Comparison of ENCODE assay signal across 10 cellular contexts in genomic region chr5:40685191-40685590, GRCh38. TPM values are rescaled to one million over a fixed set of nuclear protein-coding genes. Genes with fewer than 3 reads are reported as not detected.
DNase-seq lines count a peak whose midpoint lies in the region; ATAC-seq and TF ChIP-seq lines count a peak whose summit lies in the region.
"Had no signal": no experiment of that assay in that cellular context is flagged by ENCODE, and none has a peak within 500 bp of the region (broad histone marks: within the 10 kb centered on the region; RNA-seq: fewer than 3 reads in every experiment).

No MANE protein-coding gene starts in this region.

- no peaks in the 10 kb centered on the region for H3K36me3 ChIP-seq in SK-N-SH (replicated peaks in 1 of 2; ENCODE audit: control insufficient read depth in 1 of 2, insufficient read depth in 2 of 2, low read length in 1 of 2)

- DNase-seq in activated CD4-positive, alpha-beta T cell treated with anti-CD3 and anti-CD28 coated beads for 36 hours: no peak
- DNase-seq in activated CD4-positive, alpha-beta T cell treated with anti-CD3 and anti-CD28 coated beads for 48 hours: no peak
- no peak for DNase-seq in T-helper 2 cell treated with Interferon-gamma antibody and Interleukin-4, amounts not matched to agents 5 μg/mL and 100 μg/mL, for 36 hours (ENCODE audit: low spot score)
- DNase-seq in fibroblast of villous mesenchyme (ENCODE audit: low read depth) (peak; percentile 42), SIG-M5 (lab: John Stamatoyannopoulos, UW) (no peak), SK-N-SH (no peak), hepatic stellate cell (ENCODE audit: low spot score) (no peak)
- no peak for DNase-seq in stimulated activated naive CD8-positive, alpha-beta T cell treated with anti-CD3 and anti-CD28 coated beads, Interleukin-15, amount 100 ng/mL, for 72 hours
- DNase-seq: NCI-H2081 treated with DMSO at 0.1 percent for 48 hours; stimulated activated naive CD4-positive, alpha-beta T cell had no signal

- H3K4me2 ChIP-seq in SK-N-SH: no peak overlapping the region

- TF ChIP-seq RAD21 in SK-N-SH (IDR thresholded peaks at IDR 0.05; ENCODE audit: low read length): no peak

- H3K27me3 Mint-ChIP-seq in activated CD4-positive, alpha-beta T cell treated with anti-CD3 and anti-CD28 coated beads for 36 hours: no peaks in the 10 kb centered on the region
- no peaks in the 10 kb centered on the region for H3K27me3 Mint-ChIP-seq in T-helper 2 cell treated with Interferon-gamma antibody and Interleukin-4, amounts not matched to agents 5 μg/mL and 100 μg/mL, for 36 hours (ENCODE audit: low read depth)
- no peaks in the 10 kb centered on the region for H3K27me3 Mint-ChIP-seq in stimulated activated naive CD8-positive, alpha-beta T cell treated with anti-CD3 and anti-CD28 coated beads, Interleukin-15, amount 100 ng/mL, for 72 hours

- H3K4me3 ChIP-seq in fibroblast of villous mesenchyme (ENCODE audit: low read depth, low read length) (no peak overlapping the region), SK-N-SH (ENCODE audit: low read depth in 2 of 2, low read length in 1 of 2) (no peak overlapping the region)

- peaks cover 36% of the 10 kb centered on the region for H3K27me3 ChIP-seq in SK-N-SH (ENCODE audit: insufficient read depth)

- no peaks in the 10 kb centered on the region for H3K9me2 ChIP-seq in SK-N-SH

- H3K79me2 ChIP-seq in SK-N-SH (ENCODE audit: insufficient read depth): no peaks in the 10 kb centered on the region

- no peak overlapping the region for H2AFZ ChIP-seq in SK-N-SH (ENCODE audit: low read depth)

- ATAC-seq in activated CD4-positive, alpha-beta T cell treated with anti-CD3 and anti-CD28 coated beads for 36 hours: no peak
- ATAC-seq in stimulated activated naive CD8-positive, alpha-beta T cell treated with anti-CD3 and anti-CD28 coated beads, Interleukin-15, amount 100 ng/mL, for 72 hours: no peak

- H4K20me1 ChIP-seq in SK-N-SH (ENCODE audit: insufficient read depth): no peaks in the 10 kb centered on the region

- H3K27ac Mint-ChIP-seq in activated CD4-positive, alpha-beta T cell treated with anti-CD3 and anti-CD28 coated beads for 36 hours: peak overlapping the region; percentile 88
- H3K27ac Mint-ChIP-seq in T-helper 2 cell treated with Interferon-gamma antibody and Interleukin-4, amounts not matched to agents 5 μg/mL and 100 μg/mL, for 36 hours: peak overlapping the region; percentile 60
- H3K27ac Mint-ChIP-seq in stimulated activated naive CD8-positive, alpha-beta T cell treated with anti-CD3 and anti-CD28 coated beads, Interleukin-15, amount 100 ng/mL, for 72 hours: peak overlapping the region in 1 of 2 donors; percentile 72

- H3K4me3 Mint-ChIP-seq in activated CD4-positive, alpha-beta T cell treated with anti-CD3 and anti-CD28 coated beads for 36 hours: peak overlapping the region; percentile 93
- peak overlapping the region; percentile 93 for H3K4me3 Mint-ChIP-seq in T-helper 2 cell treated with Interferon-gamma antibody and Interleukin-4, amounts not matched to agents 5 μg/mL and 100 μg/mL, for 36 hours
- H3K4me3 Mint-ChIP-seq in stimulated activated naive CD8-positive, alpha-beta T cell treated with anti-CD3 and anti-CD28 coated beads, Interleukin-15, amount 100 ng/mL, for 72 hours: peak overlapping the region; percentile 82 to 94

- no peak overlapping the region for H3K27ac ChIP-seq in SK-N-SH (ENCODE audit: low read depth in 2 of 2, low read length in 1 of 2)

- no peaks in the 10 kb centered on the region for H3K9me3 ChIP-seq in SK-N-SH

- H3F3A ChIP-seq in SK-N-SH (replicated peaks; ENCODE audit: insufficient read depth): peaks cover 11% of the 10 kb centered on the region

- POLR2A ChIA-PET in activated CD4-positive, alpha-beta T cell treated with anti-CD3 and anti-CD28 coated beads for 36 hours (lab: Charles Lee): interaction anchor here (0.9 to 1.8 kb wide), 4 partner anchors 10 to 461 kb away, joined by 3 to 6 read pairs (median 4); no protein-coding TSS in a partner anchor
- POLR2A ChIA-PET in SK-N-SH (lab: Yijun Ruan, JAX): no interaction called here

- no peak for TF ChIP-seq CTCF in fibroblast of villous mesenchyme (IDR thresholded peaks at IDR 0.05; ENCODE audit: insufficient read depth, low read depth, low read length)
- no peak for TF ChIP-seq CTCF in SK-N-SH (IDR thresholded peaks at IDR 0.05)

- H3K4me1 Mint-ChIP-seq in activated CD4-positive, alpha-beta T cell treated with anti-CD3 and anti-CD28 coated beads for 36 hours: peaks cover 46% of the 10 kb centered on the region
- H3K4me1 Mint-ChIP-seq in T-helper 2 cell treated with Interferon-gamma antibody and Interleukin-4, amounts not matched to agents 5 μg/mL and 100 μg/mL, for 36 hours (ENCODE audit: low read depth): peaks cover 48% of the 10 kb centered on the region
- H3K4me1 Mint-ChIP-seq in stimulated activated naive CD8-positive, alpha-beta T cell treated with anti-CD3 and anti-CD28 coated beads, Interleukin-15, amount 100 ng/mL, for 72 hours: peaks cover 40% of the 10 kb centered on the region

- H3K36me3 Mint-ChIP-seq in activated CD4-positive, alpha-beta T cell treated with anti-CD3 and anti-CD28 coated beads for 36 hours (ENCODE audit: low read depth): peaks cover 96% of the 10 kb centered on the region
- H3K36me3 Mint-ChIP-seq in T-helper 2 cell treated with Interferon-gamma antibody and Interleukin-4, amounts not matched to agents 5 μg/mL and 100 μg/mL, for 36 hours (ENCODE audit: low read depth): peaks cover 93% of the 10 kb centered on the region

- TF ChIP-seq EP300 in SK-N-SH (IDR thresholded peaks at IDR 0.05; ENCODE audit: borderline replicate concordance in 1 of 2, low read depth in 1 of 2, low read length in 1 of 2): no peak

- H3K9ac ChIP-seq in SK-N-SH: no peak overlapping the region

- H3K4me1 ChIP-seq in SK-N-SH (ENCODE audit: control insufficient read depth in 1 of 2, insufficient read depth in 2 of 2, low read depth in 1 of 2, low read length in 1 of 2): peaks cover 0 to 3% of the 10 kb centered on the region in 2 experiments; a peak in 2 of 4 replicates

- intact Hi-C loops in activated CD4-positive, alpha-beta T cell treated with anti-CD3 and anti-CD28 coated beads for 36 hours (cut with DNase I, micrococcal nuclease): loop anchor here (1.0 to 10.0 kb wide), 7 partner anchors 67 to 1480 kb away; no protein-coding TSS in a partner anchor

- CTCF ChIA-PET in activated CD4-positive, alpha-beta T cell treated with anti-CD3 and anti-CD28 coated beads for 36 hours (lab: Charles Lee): interaction anchor here (0.7 to 3.7 kb wide), 8 partner anchors 176 to 738 kb away, joined by 3 to 16 read pairs (median 3); no protein-coding TSS in a partner anchor
- CTCF ChIA-PET in SK-N-SH (lab: Yijun Ruan, JAX): interaction anchor here (0.7 to 2.4 kb wide), 3 partner anchors 10 to 1107 kb away, joined by 3 to 18 read pairs (median 3); no protein-coding TSS in a partner anchor

- H3K9me3 Mint-ChIP-seq in activated CD4-positive, alpha-beta T cell treated with anti-CD3 and anti-CD28 coated beads for 36 hours (ENCODE audit: low read depth): no peaks in the 10 kb centered on the region
- no peaks in the 10 kb centered on the region for H3K9me3 Mint-ChIP-seq in T-helper 2 cell treated with Interferon-gamma antibody and Interleukin-4, amounts not matched to agents 5 μg/mL and 100 μg/mL, for 36 hours
- no peaks in the 10 kb centered on the region for H3K9me3 Mint-ChIP-seq in stimulated activated naive CD8-positive, alpha-beta T cell treated with anti-CD3 and anti-CD28 coated beads, Interleukin-15, amount 100 ng/mL, for 72 hours

TF ChIP-seq in SK-N-SH, 30 proteins besides CTCF, POLR2A, EP300 and RAD21:
- TF ChIP-seq MXI1 (IDR thresholded peaks at IDR 0.05; ENCODE audit: low read depth, low read length) (no peak), GABPA (IDR thresholded peaks at IDR 0.05; ENCODE audit: low read depth) (no peak), SMC3 (IDR thresholded peaks at IDR 0.05; ENCODE audit: low read depth, low read length) (no peak), FOSL2 (IDR thresholded peaks at IDR 0.05; ENCODE audit: borderline replicate concordance, low read depth) (no peak)
- TF ChIP-seq, protein P1, sequence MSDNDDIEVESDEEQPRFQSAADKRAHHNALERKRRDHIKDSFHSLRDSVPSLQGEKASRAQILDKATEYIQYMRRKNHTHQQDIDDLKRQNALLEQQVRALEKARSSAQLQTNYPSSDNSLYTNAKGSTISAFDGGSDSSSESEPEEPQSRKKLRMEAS (IDR thresholded peaks at IDR 0.05; ENCODE audit: low read depth): no peak

RNA-seq across cellular contexts. Expression of gene PTGER4, which starts 5.5 kb away (rescaled TPM):
- 10 to 100 TPM; 71.7 to 91.2 TPM for total RNA-seq in activated CD4-positive, alpha-beta T cell treated with anti-CD3 and anti-CD28 coated beads for 36 hours
- total RNA-seq in fibroblast of villous mesenchyme: 4.3 and 8.7 TPM in 2 replicates
- 0.06 TPM in 1 of 2 replicates, not detected in the other for polyA plus RNA-seq in SK-N-SH (2012; rRNA removed)
- not detected in 2 replicates for polyA plus RNA-seq in SK-N-SH (2012; cell fraction: cytosol; rRNA removed)
- not detected in 2 replicates for polyA plus RNA-seq in SK-N-SH (2012; cell fraction: nucleus; rRNA removed)
